ENCODE assay signal across 9 cellular contexts in genomic region chr1:52551476-52552235, GRCh38. TPM values are rescaled to one million over a fixed set of nuclear protein-coding genes. Genes with fewer than 3 reads are reported as not detected.
DNase-seq lines count a peak whose midpoint lies in the region; ATAC-seq and TF ChIP-seq lines count a peak whose summit lies in the region.
"Had no signal": no experiment of that assay in that cellular context is flagged by ENCODE, and none has a peak within 500 bp of the region (broad histone marks: within the 10 kb centered on the region; RNA-seq: fewer than 3 reads in every experiment).

No MANE protein-coding gene starts in this region.

- H4K20me1 ChIP-seq in fibroblast of lung (ENCODE audit: control insufficient read depth, extremely low read depth, insufficient read depth, low read length), result no peaks in the 10 kb centered on the region

- peak overlapping the region; percentile 86 for H3K27ac ChIP-seq in fibroblast of lung (ENCODE audit: insufficient read depth, low read length)
- H3K27ac ChIP-seq in parathyroid adenoma, result peak overlapping the region; percentile 92

- H3K27me3 ChIP-seq in fibroblast of lung (ENCODE audit: control insufficient read depth, insufficient read depth, low read length) (no peaks in the 10 kb centered on the region), parathyroid adenoma (ENCODE audit: control insufficient read depth, insufficient read depth, low read length) (no peaks in the 10 kb centered on the region)

- H2AFZ ChIP-seq in fibroblast of lung (ENCODE audit: low read length) (no peak overlapping the region), parathyroid adenoma (peak overlapping the region; percentile 93)

- H3K79me2 ChIP-seq in fibroblast of lung (ENCODE audit: control insufficient read depth, insufficient read depth, low read length) (peaks cover 37% of the 10 kb centered on the region), parathyroid adenoma (peaks cover 8% of the 10 kb centered on the region)

- no peaks in the 10 kb centered on the region for H3K9me3 Mint-ChIP-seq in activated CD8-positive, alpha-beta T cell treated with anti-CD3 and anti-CD28 coated beads for 36 hours
- H3K9me3 Mint-ChIP-seq in mesothelial cell of epicardium, result peaks cover under 1% of the 10 kb centered on the region

- intact Hi-C loops in activated CD8-positive, alpha-beta T cell treated with anti-CD3 and anti-CD28 coated beads for 36 hours (cut with micrococcal nuclease), result loop anchor here (5.0 to 10.0 kb wide), 2 partner anchors 86 to 127 kb away; no protein-coding TSS in a partner anchor

- no peaks in the 10 kb centered on the region for H3K36me3 ChIP-seq in fibroblast of lung (ENCODE audit: control insufficient read depth, insufficient read depth, low read length)
- no peaks in the 10 kb centered on the region for H3K36me3 ChIP-seq in parathyroid adenoma (ENCODE audit: control insufficient read depth, insufficient read depth, low read length)

- CTCF ChIA-PET in activated CD8-positive, alpha-beta T cell treated with anti-CD3 and anti-CD28 coated beads for 36 hours (lab: Charles Lee), result interaction anchor here (0.8 to 1.4 kb wide), 3 partner anchors 84 to 128 kb away, joined by 3 read pairs; no protein-coding TSS in a partner anchor

- TF ChIP-seq POLR2A in NB4 (IDR thresholded peaks at IDR 0.05; ENCODE audit: extremely low read depth, insufficient read length), result no peak

- H3K9ac ChIP-seq in fibroblast of lung (ENCODE audit: insufficient read depth, low read length), result peak overlapping the region; percentile 21
- no peak overlapping the region for H3K9ac ChIP-seq in parathyroid adenoma

- H3K27ac Mint-ChIP-seq in activated CD8-positive, alpha-beta T cell treated with anti-CD3 and anti-CD28 coated beads for 36 hours, result no peak overlapping the region
- no peak overlapping the region for H3K27ac Mint-ChIP-seq in mesothelial cell of epicardium

- no peaks in the 10 kb centered on the region for H3K9me3 ChIP-seq in fibroblast of lung (ENCODE audit: control insufficient read depth, insufficient read depth, low read depth, low read length)
- H3K9me3 ChIP-seq in parathyroid adenoma (ENCODE audit: control insufficient read depth, low read length), result no peaks in the 10 kb centered on the region

- H3K4me2 ChIP-seq in fibroblast of lung (ENCODE audit: extremely low read depth, insufficient read depth, low read length) (peak overlapping the region; percentile 55), parathyroid adenoma (ENCODE audit: low read length) (peak overlapping the region; percentile 90)

- ATAC-seq in activated CD8-positive, alpha-beta T cell treated with anti-CD3 and anti-CD28 coated beads for 36 hours, result no peak
- no peak for ATAC-seq in GM21528 (IDR thresholded peaks at IDR 0.05; ENCODE audit: low FRiP score, unreplicated experiment)

- H3K36me3 Mint-ChIP-seq in activated CD8-positive, alpha-beta T cell treated with anti-CD3 and anti-CD28 coated beads for 36 hours (ENCODE audit: low read depth), result peaks cover 6% of the 10 kb centered on the region
- no peaks in the 10 kb centered on the region for H3K36me3 Mint-ChIP-seq in mesothelial cell of epicardium

- H3K4me3 ChIP-seq in NB4 (ENCODE audit: low read depth, low read length) (peak overlapping the region; percentile 89), fibroblast of lung (replicated peaks in 1 of 4; ENCODE audit: control extremely low read depth in 1 of 4, insufficient read depth in 1 of 4, low read depth in 3 of 4, low read length in 4 of 4) (peak overlapping the region; percentile 71 to 90 (median 86)), parathyroid adenoma (ENCODE audit: low read depth, low read length) (peak overlapping the region; percentile 95)

- peaks cover 47% of the 10 kb centered on the region for H3K4me1 Mint-ChIP-seq in activated CD8-positive, alpha-beta T cell treated with anti-CD3 and anti-CD28 coated beads for 36 hours (ENCODE audit: low read depth)
- peaks cover 34% of the 10 kb centered on the region for H3K4me1 Mint-ChIP-seq in mesothelial cell of epicardium

- POLR2A ChIA-PET in activated CD8-positive, alpha-beta T cell treated with anti-CD3 and anti-CD28 coated beads for 36 hours (lab: Charles Lee), result interaction anchor here (0.9 to 1.8 kb wide), 6 partner anchors 23 to 147 kb away, joined by 3 to 6 read pairs (median 3); partner anchors contain the start of genes ORC1 and PRPF38A

- TF ChIP-seq CTCF in NB4 (IDR thresholded peaks at IDR 0.05; ENCODE audit: low read depth, low read length) (no peak), fibroblast of lung (conservative IDR thresholded peaks at IDR 0.05 in 1 of 2, IDR thresholded peaks at IDR 0.05 in 1 of 2; ENCODE audit: low read depth in 1 of 2, low read length in 2 of 2) (no peak), parathyroid adenoma (IDR thresholded peaks at IDR 0.05) (no peak), mesothelial cell of epicardium (IDR thresholded peaks at IDR 0.05; ENCODE audit: unreplicated experiment) (no peak)
- no peak for TF ChIP-seq CTCF in activated CD8-positive, alpha-beta T cell treated with anti-CD3 and anti-CD28 coated beads for 36 hours (IDR thresholded peaks at IDR 0.05)

- no peaks in the 10 kb centered on the region for H3K4me1 ChIP-seq in fibroblast of lung (ENCODE audit: control insufficient read depth, extremely low read depth, insufficient read depth, low read length)
- no peaks in the 10 kb centered on the region for H3K4me1 ChIP-seq in parathyroid adenoma

- no peak overlapping the region for H3K4me3 Mint-ChIP-seq in activated CD8-positive, alpha-beta T cell treated with anti-CD3 and anti-CD28 coated beads for 36 hours
- no peak overlapping the region for H3K4me3 Mint-ChIP-seq in mesothelial cell of epicardium
- H3K4me3 Mint-ChIP-seq: T-helper 17 cell had no signal

- no peaks in the 10 kb centered on the region for H3K27me3 Mint-ChIP-seq in activated CD8-positive, alpha-beta T cell treated with anti-CD3 and anti-CD28 coated beads for 36 hours
- no peaks in the 10 kb centered on the region for H3K27me3 Mint-ChIP-seq in mesothelial cell of epicardium (ENCODE audit: low read depth)
- H3K27me3 Mint-ChIP-seq: T-helper 17 cell had no signal

- DNase-seq in EH (ENCODE audit: low read depth), result peak; percentile 41
- DNase-seq in NB4 (ENCODE audit: low read depth), result peak; percentile 43
- peak; percentile 75 for DNase-seq in activated CD8-positive, alpha-beta T cell treated with anti-CD3 and anti-CD28 coated beads for 36 hours
- peak; percentile 62 to 71 for DNase-seq in fibroblast of lung (ENCODE audit: low read depth in 2 of 2)
- DNase-seq in GM19240 (ENCODE audit: insufficient read length, low spot score), result no peak
- no peak for DNase-seq in mesothelial cell of epicardium (ENCODE audit: low spot score in 2 of 2, unreplicated experiment in 2 of 2)

RNA-seq across cellular contexts. Expression of gene TUT4, which starts 1.2 kb away (rescaled TPM):
- 10 to 100 TPM; 51.6 to 59.0 TPM for total RNA-seq in activated CD8-positive, alpha-beta T cell treated with anti-CD3 and anti-CD28 coated beads for 36 hours
- 33.6 and 37.5 TPM in 2 replicates for total RNA-seq in fibroblast of lung
- 29.3 and 29.4 TPM in 2 replicates for polyA plus RNA-seq in fibroblast of lung
- 16.3 and 19.4 TPM in 2 replicates for polyA plus RNA-seq in fibroblast of lung (2012)
- polyA minus RNA-seq in fibroblast of lung (ENCODE audit: low replicate concordance), result 22.0 and 29.2 TPM in 2 replicates
- total RNA-seq in mesothelial cell of epicardium, result 123 to 132 TPM (median 129 TPM) in 3 replicates

RNA-seq across cellular contexts. Expression of gene GPX7, which starts 50.5 kb away (rescaled TPM):
- total RNA-seq in activated CD8-positive, alpha-beta T cell treated with anti-CD3 and anti-CD28 coated beads for 36 hours, result 10 to 100 TPM; 21.5 TPM
- total RNA-seq in fibroblast of lung (18.7 and 30.6 TPM in 2 replicates), mesothelial cell of epicardium (57.7 to 62.6 TPM (median 61.8 TPM) in 3 replicates)
- polyA plus RNA-seq in fibroblast of lung, result 11.6 and 28.9 TPM in 2 replicates
- 7.6 and 21.1 TPM in 2 replicates for polyA plus RNA-seq in fibroblast of lung (2012)
- 8.5 and 30.0 TPM in 2 replicates for polyA minus RNA-seq in fibroblast of lung (ENCODE audit: low replicate concordance)

Comparison
In these comparisons a context has a peak if more than half of its experiments do, and no peak if none do; other contexts are left out.
1. DNase-seq: peak in EH (single experiment), NB4 (single experiment), activated CD8-positive, alpha-beta T cell treated with anti-CD3 and anti-CD28 coated beads for 36 hours (single experiment) and fibroblast of lung (2 of 2); none in GM19240 (single experiment) and mesothelial cell of epicardium (0 of 2).
2. Peak in every context shown above with its lines, with median percentiles within 50 percentile points of each other: H3K4me3 ChIP-seq.